Comparison of ENCODE assay signal across 24 cellular contexts in the genomic region with DNA sequence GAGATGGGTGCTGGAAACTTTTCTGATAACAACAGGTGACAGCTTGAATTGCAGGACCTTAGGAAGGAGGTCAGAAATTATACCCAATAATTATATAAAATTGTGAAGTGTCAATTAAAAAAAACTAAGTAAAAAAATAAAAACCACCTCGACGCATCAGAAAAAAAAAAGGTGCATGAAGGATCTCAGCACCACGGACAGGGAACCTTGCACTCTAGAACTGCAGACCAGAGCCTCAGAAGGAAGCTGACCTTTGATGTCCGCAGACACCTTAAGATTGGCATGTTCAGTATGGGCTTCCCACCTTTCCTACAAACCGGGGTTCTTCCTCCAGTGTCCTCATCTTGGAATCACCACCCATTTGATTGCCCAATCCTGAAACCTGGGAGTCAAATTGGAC.
DNase-seq lines count a peak whose midpoint lies in the region; ATAC-seq and TF ChIP-seq lines count a peak whose summit lies in the region.
"Had no signal": no experiment of that assay in that cellular context is flagged by ENCODE, and none has a peak within 500 bp of the region (broad histone marks: within the 10 kb centered on the region; RNA-seq: fewer than 3 reads in every experiment).

No MANE protein-coding gene starts in this region.

- H3K9me3 Mint-ChIP-seq in WTC11 = peaks cover 9% of the 10 kb centered on the region
- H3K9me3 Mint-ChIP-seq: activated naive CD4-positive, alpha-beta T cell treated with anti-CD3 and anti-CD28 coated beads, Interleukin-2, amount 50 U/mL, for 72 hours; activated T-cell treated with anti-CD3 and anti-CD28 coated beads, Interleukin-2, amount 50 U/mL, for 72 hours; stimulated activated memory B cell treated with anti-CD40 and anti-IgM and Interleukin-4, amounts not matched to agents 10 μg/mL and 1 μg/mL and 100 μg/mL, for 72 hours had no signal

- no peaks in the 10 kb centered on the region for H4K20me1 ChIP-seq in mammary epithelial cell (ENCODE audit: insufficient read depth, low read length)
- H4K20me1 ChIP-seq: BLaER1 had no signal

- H3K4me2 ChIP-seq in mammary epithelial cell (ENCODE audit: insufficient read depth, low read depth, low read length) (no peak overlapping the region), neuronal stem cell (ENCODE audit: insufficient read depth, low read length, poor library complexity, severe bottlenecking) (no peak overlapping the region)
- H3K4me2 ChIP-seq: BLaER1 had no signal

- no peak for TF ChIP-seq POLR2A in esophagus muscularis mucosa (IDR thresholded peaks at IDR 0.05; ENCODE audit: low read depth)

- no peak overlapping the region for H4K91ac ChIP-seq in neuronal stem cell (ENCODE audit: low read depth, low read length, poor library complexity)

- no TSS peak for BruUV-seq in mammary epithelial cell (replicated peaks; lab: Mats Ljungman, UMichigan)

- POLR2A ChIA-PET in WTC11 (lab: Charles Lee) = no interaction called here

- dilution Hi-C loops in mammary epithelial cell (cut with HindIII; ENCODE audit: low sequenced_read_pairs) = no loop called here

- H3K4me1 ChIP-seq in mammary epithelial cell (ENCODE audit: insufficient read depth, low read length) (no peaks in the 10 kb centered on the region), esophagus muscularis mucosa (no peaks in the 10 kb centered on the region), neuronal stem cell (ENCODE audit: control insufficient read depth in 2 of 2, insufficient read depth in 1 of 2, low read depth in 1 of 2, low read length in 2 of 2) (no peaks in the 10 kb centered on the region)
- H3K4me1 ChIP-seq: BLaER1, foreskin keratinocyte, pancreas had no signal

- H3K36me3 ChIP-seq in mammary epithelial cell (ENCODE audit: insufficient read depth, low read length) = no peaks in the 10 kb centered on the region
- no peaks in the 10 kb centered on the region for H3K36me3 ChIP-seq in esophagus muscularis mucosa
- H3K36me3 ChIP-seq in neuronal stem cell (replicated peaks in 1 of 2; ENCODE audit: control insufficient read depth in 2 of 2, insufficient read depth in 2 of 2, low read length in 2 of 2) = no peaks in the 10 kb centered on the region
- H3K36me3 ChIP-seq: BLaER1, pancreas, thoracic aorta had no signal

- TF ChIP-seq CTCF in mammary epithelial cell (conservative IDR thresholded peaks at IDR 0.05 in 1 of 2, IDR thresholded peaks at IDR 0.05 in 1 of 2; ENCODE audit: extremely low read depth in 1 of 2, insufficient read depth in 1 of 2, low read depth in 1 of 2, low read length in 2 of 2) (no peak), WTC11 (IDR thresholded peaks at IDR 0.05) (no peak), esophagus muscularis mucosa (IDR thresholded peaks at IDR 0.05) (no peak)

- H3K9me3 ChIP-seq in mammary epithelial cell (replicated peaks; ENCODE audit: insufficient read depth, low read length) = no peaks in the 10 kb centered on the region
- H3K9me3 ChIP-seq in esophagus muscularis mucosa = peaks cover 0 to under 1% (median 0%) of the 10 kb centered on the region in 4 donors
- H3K9me3 ChIP-seq in neuronal stem cell (replicated peaks in 1 of 2; ENCODE audit: control insufficient read depth in 2 of 2, insufficient read depth in 1 of 2, low read depth in 1 of 2, low read length in 2 of 2) = no peaks in the 10 kb centered on the region
- H3K9me3 ChIP-seq: BLaER1, pancreas, thoracic aorta had no signal

- no peak overlapping the region for H3K27ac ChIP-seq in mammary epithelial cell (ENCODE audit: insufficient read depth, low read depth, low read length)
- no peak overlapping the region for H3K27ac ChIP-seq in esophagus muscularis mucosa (replicated peaks in 1 of 4)
- H3K27ac ChIP-seq in neuronal stem cell (replicated peaks; ENCODE audit: low read length) = no peak overlapping the region
- H3K27ac ChIP-seq: BLaER1, coronary artery, foreskin keratinocyte, HL-60, pancreas, thoracic aorta had no signal

- H3K4ac ChIP-seq in neuronal stem cell (ENCODE audit: low read length) = no peak overlapping the region

- no peaks in the 10 kb centered on the region for H3K36me3 Mint-ChIP-seq in WTC11
- H3K36me3 Mint-ChIP-seq: activated naive CD4-positive, alpha-beta T cell treated with anti-CD3 and anti-CD28 coated beads, Interleukin-2, amount 50 U/mL, for 72 hours; naive thymus-derived CD4-positive, alpha-beta T cell; stimulated activated memory B cell treated with anti-CD40 and anti-IgM and Interleukin-4, amounts not matched to agents 10 μg/mL and 1 μg/mL and 100 μg/mL, for 72 hours had no signal

- no peak overlapping the region for H3K4me3 Mint-ChIP-seq in WTC11
- H3K4me3 Mint-ChIP-seq: activated T-cell treated with anti-CD3 and anti-CD28 coated beads, Interleukin-2, amount 50 U/mL, for 72 hours; naive thymus-derived CD4-positive, alpha-beta T cell; stimulated activated memory B cell treated with anti-CD40 and anti-IgM and Interleukin-4, amounts not matched to agents 10 μg/mL and 1 μg/mL and 100 μg/mL, for 72 hours had no signal

- 31% methylated on average over 5 of the region's 5 CpGs for WGBS in mammary epithelial cell (ENCODE audit: low coverage, missing lambda C conversion rate)
- WGBS in esophagus muscularis mucosa = 49% methylated on average over 5 of the region's 5 CpGs
- no CpG with 5 or more reads among the region's 5 CpGs for WGBS in neuronal stem cell (ENCODE audit: extremely low coverage in 2 of 2, insufficient read length in 2 of 2, insufficient replicate concordance in 1 of 2), 2 donors

- no peak overlapping the region for H3K9ac ChIP-seq in mammary epithelial cell (ENCODE audit: insufficient read depth, low read length)
- no peak overlapping the region for H3K9ac ChIP-seq in neuronal stem cell (ENCODE audit: low read depth, low read length, poor library complexity)
- H3K9ac ChIP-seq: BLaER1 had no signal

- H2BK15ac ChIP-seq in neuronal stem cell (ENCODE audit: low read length) = no peak overlapping the region

- in situ Hi-C loops in T47D (cut with HindIII; ENCODE audit: low pct_unique_long_range_greater_than_20kb, low sequenced_read_pairs) (no loop called here), mammary epithelial cell (cut with MboI; ENCODE audit: low sequenced_read_pairs in 2 of 2) (no loop called here)

- no peak overlapping the region for H2BK12ac ChIP-seq in neuronal stem cell (ENCODE audit: low read length)

- no peaks in the 10 kb centered on the region for H3K79me1 ChIP-seq in neuronal stem cell (ENCODE audit: low read depth, low read length)

- DNase-seq in T47D (ENCODE audit: low read depth in 1 of 2, low spot score in 1 of 2) = peak; percentile 18 to 26
- no peak for DNase-seq in mammary epithelial cell
- DNase-seq in WTC11 (ENCODE audit: low spot score) = no peak
- DNase-seq in esophagus muscularis mucosa (ENCODE audit: extremely low spot score) = peak; percentile 70
- DNase-seq in neuronal stem cell (ENCODE audit: low spot score) = peak; percentile 14
- DNase-seq in stimulated activated CD4-positive, alpha-beta T cell treated with anti-CD3 and anti-CD28 coated beads, Interleukin-12 subunit alpha, Interleukin-12 subunit beta, amount 100 ng/mL, for 4 hours = no peak
- DNase-seq in hippocampal formation (lab: John Stamatoyannopoulos, UW) = no peak
- DNase-seq: activated CD4-positive, CD25-positive, alpha-beta regulatory T cell treated with anti-CD3 and anti-CD28 coated beads, Interleukin-2, amount 50 U/mL, for 72 hours; activated T-cell treated with anti-CD3 and anti-CD28 coated beads, Interleukin-2, amount 50 U/mL, for 72 hours; Calu3; foreskin keratinocyte; kidney; mesenchymal stem cell; naive thymus-derived CD4-positive, alpha-beta T cell; NCI-H2029; pancreas had no signal

- H3K79me2 ChIP-seq in mammary epithelial cell (ENCODE audit: insufficient read depth, low read length) = no peaks in the 10 kb centered on the region

- peaks cover 22% of the 10 kb centered on the region for H3K27me3 Mint-ChIP-seq in WTC11 (ENCODE audit: low read depth)

- no peak overlapping the region for H2AK5ac ChIP-seq in neuronal stem cell (ENCODE audit: low read depth, low read length)

- no peak overlapping the region for H2BK5ac ChIP-seq in neuronal stem cell (ENCODE audit: low read length)

- no peak overlapping the region for H3K18ac ChIP-seq in neuronal stem cell (ENCODE audit: low read length)

- H3K27ac Mint-ChIP-seq in WTC11 = no peak overlapping the region
- H3K27ac Mint-ChIP-seq: activated naive CD4-positive, alpha-beta T cell treated with anti-CD3 and anti-CD28 coated beads, Interleukin-2, amount 50 U/mL, for 72 hours; activated T-cell treated with anti-CD3 and anti-CD28 coated beads, Interleukin-2, amount 50 U/mL, for 72 hours; naive thymus-derived CD4-positive, alpha-beta T cell; stimulated activated memory B cell treated with anti-CD40 and anti-IgM and Interleukin-4, amounts not matched to agents 10 μg/mL and 1 μg/mL and 100 μg/mL, for 72 hours had no signal

- no peak overlapping the region for H4K8ac ChIP-seq in neuronal stem cell (ENCODE audit: low read depth, low read length)

- H2BK120ac ChIP-seq in neuronal stem cell (ENCODE audit: low read depth, low read length) = no peak overlapping the region

- intact Hi-C loops in mammary epithelial cell (cut with micrococcal nuclease) (no loop called here), esophagus muscularis mucosa (cut with DNase I) (no loop called here)

- no peak overlapping the region for H2AFZ ChIP-seq in mammary epithelial cell (ENCODE audit: low read depth, low read length)
- H2AFZ ChIP-seq in neuronal stem cell (ENCODE audit: low read length) = no peak overlapping the region

- CTCF ChIA-PET in mammary epithelial cell (lab: Charles Lee; ENCODE audit: low non-redundant PET) (no interaction called here), WTC11 (lab: Charles Lee) (interaction anchor here (1.5 to 1.6 kb wide), 2 partner anchors 17 to 245 kb away, joined by 5 to 6 read pairs; no protein-coding TSS in a partner anchor)

- no peak for TF ChIP-seq EP300 in esophagus muscularis mucosa (IDR thresholded peaks at IDR 0.05)

- no peak overlapping the region for H3K4me3 ChIP-seq in mammary epithelial cell (replicated peaks in 1 of 3; ENCODE audit: insufficient read depth in 1 of 3, low read depth in 2 of 3, low read length in 3 of 3)
- H3K4me3 ChIP-seq in esophagus muscularis mucosa = no peak overlapping the region
- H3K4me3 ChIP-seq in neuronal stem cell (ENCODE audit: low read length in 2 of 2) = no peak overlapping the region
- H3K4me3 ChIP-seq: BLaER1, coronary artery, pancreas, thoracic aorta had no signal

- H3K14ac ChIP-seq in neuronal stem cell (ENCODE audit: low read length) = no peak overlapping the region

- no peaks in the 10 kb centered on the region for H3K27me3 ChIP-seq in mammary epithelial cell (ENCODE audit: insufficient read depth, low read length)
- peaks cover 0 to 5% (median 0%) of the 10 kb centered on the region in 4 donors for H3K27me3 ChIP-seq in esophagus muscularis mucosa
- no peaks in the 10 kb centered on the region for H3K27me3 ChIP-seq in neuronal stem cell (ENCODE audit: control insufficient read depth in 3 of 3, insufficient read depth in 3 of 3, low read depth in 1 of 3, low read length in 3 of 3)
- H3K27me3 ChIP-seq: BLaER1, foreskin keratinocyte, pancreas had no signal

- ATAC-seq in WTC11 = 0 out of 2 replicates have a peak, but pooled peaks have one; percentile 39
- ATAC-seq in HG03457 (IDR thresholded peaks at IDR 0.05; ENCODE audit: unreplicated experiment) = no peak
- ATAC-seq: activated naive CD4-positive, alpha-beta T cell treated with anti-CD3 and anti-CD28 coated beads, Interleukin-2, amount 50 U/mL, for 72 hours; activated T-cell treated with anti-CD3 and anti-CD28 coated beads, Interleukin-2, amount 50 U/mL, for 72 hours; foreskin keratinocyte; naive thymus-derived CD4-positive, alpha-beta T cell; Panc1; pancreas; stimulated activated memory B cell treated with anti-CD40 and anti-IgM and Interleukin-4, amounts not matched to agents 10 μg/mL and 1 μg/mL and 100 μg/mL, for 72 hours had no signal

- H3K23ac ChIP-seq in neuronal stem cell (ENCODE audit: low read depth, low read length, poor library complexity) = no peak overlapping the region

- no peaks in the 10 kb centered on the region for H3K4me1 Mint-ChIP-seq in WTC11
- H3K4me1 Mint-ChIP-seq: naive thymus-derived CD4-positive, alpha-beta T cell; stimulated activated memory B cell treated with anti-CD40 and anti-IgM and Interleukin-4, amounts not matched to agents 10 μg/mL and 1 μg/mL and 100 μg/mL, for 72 hours had no signal

Comparison
In these comparisons a context has a peak if more than half of its experiments do, and no peak if none do; other contexts are left out.
1. DNase-seq: peak in T47D (2 of 2), esophagus muscularis mucosa (single experiment) and neuronal stem cell (single experiment); none in mammary epithelial cell (single experiment), WTC11 (single experiment), stimulated activated CD4-positive, alpha-beta T cell treated with anti-CD3 and anti-CD28 coated beads, Interleukin-12 subunit alpha, Interleukin-12 subunit beta, amount 100 ng/mL, for 4 hours (single experiment) and hippocampal formation (0 of 2).